ENCODE assay signal across 29 cellular contexts in the genomic region with DNA sequence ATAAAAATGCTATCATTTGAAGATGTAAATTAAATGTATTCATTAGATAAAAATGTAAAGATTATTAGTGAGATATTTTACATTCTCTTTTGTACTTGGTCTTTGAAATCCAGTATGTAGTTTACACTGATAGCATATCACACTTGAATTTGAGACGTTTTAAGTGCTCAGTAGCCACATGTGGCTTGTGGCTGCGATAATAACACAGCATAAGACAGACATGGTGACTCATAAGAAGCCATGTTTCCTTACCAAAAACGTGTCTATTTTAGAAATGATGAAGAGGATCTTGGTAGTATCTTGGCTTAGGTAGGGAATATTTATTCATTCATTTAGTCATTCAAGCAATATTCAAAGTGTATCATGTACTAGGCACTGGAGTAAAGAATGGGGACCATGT.
"Had no signal": no experiment of that assay in that cellular context is flagged by ENCODE, and none has a peak within 500 bp of the region (broad histone marks: within the 10 kb centered on the region; RNA-seq: fewer than 3 reads in every experiment).

No MANE protein-coding gene starts in this region.

- DNase-seq: activated CD4-positive, alpha-beta T cell treated with anti-CD3 and anti-CD28 coated beads, Interleukin-2, amount 10 ng/mL, durations not matched to agents 24 days and 14 days; activated CD4-positive, alpha-beta T cell treated with anti-CD3 and anti-CD28 coated beads, Interleukin-2, amount 50 U/mL, for 4 hours; activated CD8-positive, alpha-beta T cell treated with anti-CD3 and anti-CD28 coated beads for 36 hours; activated effector memory CD4-positive, alpha-beta T cell treated with anti-CD3 and anti-CD28 coated beads, Interleukin-2, amount 50 U/mL, for 16 hours; activated naive CD4-positive, alpha-beta T cell treated with Interleukin-2 at 50 U/mL for 16 hours; activated T-cell treated with anti-CD3 and anti-CD28 coated beads, Interleukin-2, amount 50 U/mL, for 1 hour; activated T-cell treated with anti-CD3 and anti-CD28 coated beads, Interleukin-2, amount 50 U/mL, for 72 hours; adrenal gland; body of pancreas; cerebellar nuclear complex; Karpas-422; KBM-7; NCI-H1105; NCI-H1417 treated with DMSO at 0.1 percent for 48 hours; NCI-H187 treated with DMSO at 0.1 percent for 48 hours; NCI-H2081; NCI-H345; NCI-H524 treated with DMSO at 0.1 percent for 48 hours; NK-92 treated with Interleukin-12 subunit alpha and Interleukin-12 subunit beta, amount 100 ng/mL, for 24 hours; PC-9; RPMI8226; SHP77 treated with DMSO at 0.1 percent for 48 hours; SK-N-SH had no signal

- ATAC-seq: activated CD8-positive, alpha-beta T cell treated with anti-CD3 and anti-CD28 coated beads for 36 hours; activated naive CD4-positive, alpha-beta T cell treated with anti-CD3 and anti-CD28 coated beads, Interleukin-2, amount 50 U/mL, for 72 hours; activated T-cell treated with anti-CD3 and anti-CD28 coated beads, Interleukin-2, amount 50 U/mL, for 72 hours; activated T-helper 17 cell treated with anti-CD3 and anti-CD28 coated beads, Interleukin-2, amount 50 U/mL, for 72 hours; body of pancreas had no signal

- H2AFZ ChIP-seq: PC-9 had no signal

- H3K4me2 ChIP-seq: PC-9, SK-N-SH had no signal

- H3K9me3 ChIP-seq: adrenal gland, body of pancreas, breast epithelium, SJSA1, SK-N-SH had no signal

- FAIRE-seq: astrocyte, TTC549 had no signal

- H3K27me3 ChIP-seq: body of pancreas, SJSA1 had no signal

- H3K36me3 ChIP-seq: adrenal gland, breast epithelium, SJSA1 had no signal

- H3K27ac ChIP-seq: adrenal gland, body of pancreas, breast epithelium, PC-9, SJSA1 had no signal

- H3K9ac ChIP-seq: SK-N-SH had no signal

- H3K4me1 ChIP-seq: adrenal gland, breast epithelium, SJSA1 had no signal

- H3K4me3 ChIP-seq: adrenal gland, body of pancreas, breast epithelium, PC-9, SJSA1 had no signal
